35 cellular contexts compared by ENCODE assay signal in the genomic region with DNA sequence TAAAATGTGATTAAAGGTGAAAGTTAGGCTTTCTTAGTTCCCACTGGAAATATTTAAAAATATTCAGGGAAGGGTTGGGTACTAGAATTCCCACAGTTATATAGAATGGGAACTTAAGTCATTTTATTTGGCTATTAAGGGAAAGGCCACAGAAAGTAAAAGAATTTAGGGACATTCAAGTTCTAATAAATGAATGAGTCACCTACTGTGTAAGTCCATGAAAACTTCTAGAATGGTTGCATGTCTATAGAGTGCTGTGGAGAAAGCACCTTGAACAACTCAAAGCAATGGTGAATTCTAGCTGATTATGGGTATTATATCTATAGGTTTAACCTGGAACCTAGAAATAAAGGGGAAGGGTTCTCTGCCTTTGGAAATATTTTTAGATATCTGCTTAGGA. TPM values are rescaled to one million over a fixed set of nuclear protein-coding genes. Genes with fewer than 3 reads are reported as not detected.
"Had no signal": no experiment of that assay in that cellular context is flagged by ENCODE, and none has a peak within 500 bp of the region (broad histone marks: within the 10 kb centered on the region; RNA-seq: fewer than 3 reads in every experiment).

No MANE protein-coding gene starts in this region.

- H3K36me3 ChIP-seq: adrenal gland, ascending aorta, brain microvascular endothelial cell, breast epithelium, cardiac muscle cell had no signal

- H3K4me1 ChIP-seq: adrenal gland, ascending aorta, body of pancreas, breast epithelium had no signal

- H3K9me3 ChIP-seq: adrenal gland, ascending aorta, body of pancreas, breast epithelium had no signal

- DNase-seq: activated effector memory CD4-positive, alpha-beta T cell treated with anti-CD3 and anti-CD28 coated beads, Interleukin-2, amount 50 U/mL, for 16 hours; activated effector memory CD4-positive, alpha-beta T cell treated with Interleukin-2 at 50 U/mL for 16 hours; activated gamma-delta T cell; activated gamma-delta T cell treated with Interleukin-2 at 50 U/mL for 16 hours; activated naive CD4-positive, alpha-beta T cell; activated naive CD4-positive, alpha-beta T cell treated with anti-CD3 and anti-CD28 coated beads for 36 hours; activated naive CD4-positive, alpha-beta T cell treated with anti-CD3 and anti-CD28 coated beads, Interleukin-2, amount 10 ng/mL, durations not matched to agents 7 days and 5 days; activated naive CD4-positive, alpha-beta T cell treated with anti-CD3 and anti-CD28 coated beads, Interleukin-2, amount 50 U/mL, for 16 hours; activated naive CD4-positive, alpha-beta T cell treated with Interleukin-2 at 50 U/mL for 16 hours; activated naive CD8-positive, alpha-beta T cell treated with anti-CD3 and anti-CD28 coated beads for 36 hours; activated naive CD8-positive, alpha-beta T cell treated with anti-CD3 and anti-CD28 coated beads, Interleukin-2, amount 10 ng/mL, durations not matched to agents 7 days and 5 days; activated naive CD8-positive, alpha-beta T cell treated with anti-CD3 and anti-CD28 coated beads, Interleukin-2, amount 50 U/mL, for 24 hours; activated T-cell treated with anti-CD3 and anti-CD28 coated beads, Interleukin-2, amount 50 U/mL, for 1 hour; activated T-cell treated with anti-CD3 and anti-CD28 coated beads, Interleukin-2, amount 50 U/mL, for 24 hours; activated T-cell treated with anti-CD3 and anti-CD28 coated beads, Interleukin-2, amount 50 U/mL, for 4 hours; activated T-cell treated with anti-CD3 and anti-CD28 coated beads, Interleukin-2, amount 50 U/mL, for 48 hours; activated T-cell treated with anti-CD3 and anti-CD28 coated beads, Interleukin-2, amount 50 U/mL, for 72 hours; adrenal gland; amniotic stem cell; amygdala; anterior cingulate cortex; aorta; body of pancreas; brain microvascular endothelial cell; central memory CD4-positive, alpha-beta T cell; cerebellar nuclear complex had no signal

- H3K27me3 ChIP-seq: adrenal gland, ascending aorta, body of pancreas, brain microvascular endothelial cell, breast epithelium, cardiac muscle cell had no signal

- FAIRE-seq: astrocyte, bronchial epithelial cell had no signal

- H3K27ac ChIP-seq: adrenal gland, ascending aorta, body of pancreas, brain microvascular endothelial cell, breast epithelium, cardiac muscle cell had no signal

- H3K4me3 ChIP-seq: adrenal gland, ascending aorta, body of pancreas, breast epithelium, cardiac muscle cell had no signal

- ATAC-seq: activated naive CD4-positive, alpha-beta T cell treated with anti-CD3 and anti-CD28 coated beads, Interleukin-2, amount 50 U/mL, for 72 hours; activated naive CD8-positive, alpha-beta T cell treated with anti-CD3 and anti-CD28 coated beads, Interleukin-2, amount 50 U/mL, for 24 hours; activated T-cell treated with anti-CD3 and anti-CD28 coated beads, Interleukin-2, amount 50 U/mL, for 4 hours; activated T-cell treated with anti-CD3 and anti-CD28 coated beads, Interleukin-2, amount 50 U/mL, for 72 hours; activated T-helper 17 cell treated with anti-CD3 and anti-CD28 coated beads, Interleukin-2, amount 50 U/mL, for 72 hours; body of pancreas had no signal

RNA-seq across cellular contexts. Expression of a gene that starts 28.1 kb away (rescaled TPM):
- total RNA-seq: ascending aorta, astrocyte, bronchial epithelial cell, cardiac muscle cell, cardiac septum, chondrocyte had no signal
- polyA plus RNA-seq: cardiac muscle cell had no signal
